1 cellular context compared by ENCODE assay signal in genomic region chr20:46221271-46221670, GRCh38.
TF ChIP-seq lines count a peak whose summit lies in the region.

No MANE protein-coding gene starts in this region.

TF ChIP-seq in HCT116, 20 proteins besides CTCF, POLR2A, EP300 and RAD21 (continued from another document):
- TF ChIP-seq REST (IDR thresholded peaks at IDR 0.05; ENCODE audit: low read depth) (no peak), EZH2phosphoT487 (IDR thresholded peaks at IDR 0.05; ENCODE audit: borderline replicate concordance) (no peak), YY1 (IDR thresholded peaks at IDR 0.05; ENCODE audit: extremely low read depth, insufficient replicate concordance, low read depth, low read length) (no peak), ZFX (IDR thresholded peaks at IDR 0.05) (no peak)
